Comparison of ENCODE assay signal across 2 cellular contexts in genomic region chr14:104700224-104700623, GRCh38.
A peak's percentile ranks its signal among the peaks of the same experiment; 100 is the strongest.
TF ChIP-seq lines count a peak whose summit lies in the region.

No MANE protein-coding gene starts in this region.

TF ChIP-seq in HepG2, 621 proteins besides CTCF, POLR2A, EP300 and RAD21:
- TF ChIP-seq ZBTB49 (CRISPR knock-in tag; IDR thresholded peaks at IDR 0.05; ENCODE audit: borderline replicate concordance) = no peak
- TF ChIP-seq NR2F1 (CRISPR knock-in tag; IDR thresholded peaks at IDR 0.05) = no peak
- peak; percentile 30; the same call in 1 of the 2 replicates for TF ChIP-seq RBFOX2 (IDR thresholded peaks at IDR 0.05; ENCODE audit: low read depth, low read length)
- no peak for TF ChIP-seq MXD4 (CRISPR knock-in tag; IDR thresholded peaks at IDR 0.05)
- TF ChIP-seq ZNF431 (CRISPR knock-in tag; IDR thresholded peaks at IDR 0.05; ENCODE audit: borderline replicate concordance, low read depth) = no peak
- TF ChIP-seq CHD2 (IDR thresholded peaks at IDR 0.05; ENCODE audit: low read depth, low read length) = no peak
- no peak for TF ChIP-seq ZNF24 (IDR thresholded peaks at IDR 0.05)
- no peak for TF ChIP-seq NCOA1 (CRISPR knock-in tag; IDR thresholded peaks at IDR 0.05)
- TF ChIP-seq FOXP1 (IDR thresholded peaks at IDR 0.05) = no peak
- TF ChIP-seq FOXP1 (CRISPR knock-in tag; IDR thresholded peaks at IDR 0.05) = no peak
- TF ChIP-seq ZNF350 (CRISPR knock-in tag; IDR thresholded peaks at IDR 0.05; ENCODE audit: borderline replicate concordance, low read depth) = no peak
- no peak for TF ChIP-seq FOXA1 (IDR thresholded peaks at IDR 0.05)
- no peak for TF ChIP-seq FOXA1 (CRISPR knock-in tag; IDR thresholded peaks at IDR 0.05)
- peak; percentile 5 for TF ChIP-seq AGO2 (optimal IDR thresholded peaks at IDR 0.05; ENCODE audit: low read depth, low read length)
- TF ChIP-seq JARID2 (CRISPR knock-in tag; IDR thresholded peaks at IDR 0.05; ENCODE audit: insufficient replicate concordance) = no peak
TF ChIP-seq in HepG2: peak in this region for 2.

TF ChIP-seq in K562, 482 proteins besides CTCF, POLR2A, EP300 and RAD21:
- 0 out of 2 replicates have a peak, but pooled peaks have one; percentile 7 for TF ChIP-seq RBM14 (IDR thresholded peaks at IDR 0.05; ENCODE audit: borderline replicate concordance, insufficient read depth, low read depth, low read length)
- TF ChIP-seq ESRRA (IDR thresholded peaks at IDR 0.05; ENCODE audit: borderline replicate concordance, low read depth) = no peak
- TF ChIP-seq POLR2G (IDR thresholded peaks at IDR 0.05; ENCODE audit: low read depth, low read length) = 0 out of 2 replicates have a peak, but pooled peaks have one; percentile 10
